25 cellular contexts compared by ENCODE assay signal in genomic region chr7:111027396-111027795, GRCh38.
DNase-seq lines count a peak whose midpoint lies in the region; ATAC-seq and TF ChIP-seq lines count a peak whose summit lies in the region.
"Had no signal": no experiment of that assay in that cellular context is flagged by ENCODE, and none has a peak within 500 bp of the region (broad histone marks: within the 10 kb centered on the region; RNA-seq: fewer than 3 reads in every experiment).

No MANE protein-coding gene starts in this region.

- CTCF ChIA-PET in activated CD4-positive, alpha-beta T cell treated with anti-CD3 and anti-CD28 coated beads, Interleukin-2, amount 10 ng/mL, durations not matched to agents 7 days and 5 days (lab: Charles Lee), result interaction anchor here (1.3 kb wide), 1 partner anchor 54 kb away, joined by 3 read pairs; no protein-coding TSS in a partner anchor
- CTCF ChIA-PET in activated CD8-positive, alpha-beta T cell treated with anti-CD3 and anti-CD28 coated beads, Interleukin-2, amount 10 ng/mL, durations not matched to agents 7 days and 5 days (lab: Charles Lee), result interaction anchor here (0.7 to 5.8 kb wide), 6 partner anchors 9 to 63 kb away, joined by 3 to 28 read pairs (median 4); partner anchors contain the start of gene LRRN3

- H3K27me3 Mint-ChIP-seq in activated CD4-positive, alpha-beta T cell treated with anti-CD3 and anti-CD28 coated beads, Interleukin-2, amount 10 ng/mL, durations not matched to agents 7 days and 5 days, result no peaks in the 10 kb centered on the region
- no peaks in the 10 kb centered on the region for H3K27me3 Mint-ChIP-seq in activated CD8-positive, alpha-beta T cell treated with anti-CD3 and anti-CD28 coated beads, Interleukin-2, amount 10 ng/mL, durations not matched to agents 7 days and 5 days (ENCODE audit: low read depth)
- H3K27me3 Mint-ChIP-seq in stimulated activated memory B cell treated with anti-CD40 and anti-IgM and Interleukin-4, amounts not matched to agents 10 μg/mL and 1 μg/mL and 100 μg/mL, for 72 hours, result no peaks in the 10 kb centered on the region

- H3K27ac ChIP-seq in KMS-11 (no peak overlapping the region), smooth muscle cell (ENCODE audit: low read depth) (no peak overlapping the region)
- H3K27ac ChIP-seq: ascending aorta, dorsolateral prefrontal cortex, foreskin keratinocyte, neutrophil, PC-9 had no signal

- H3K79me2 ChIP-seq in KMS-11 (ENCODE audit: insufficient read depth, low read depth), result no peaks in the 10 kb centered on the region
- no peaks in the 10 kb centered on the region for H3K79me2 ChIP-seq in smooth muscle cell (ENCODE audit: low read depth)

- H3K9ac ChIP-seq in KMS-11 (no peak overlapping the region), smooth muscle cell (ENCODE audit: low read depth) (no peak overlapping the region)

- H3K9me3 ChIP-seq in smooth muscle cell (replicated peaks; ENCODE audit: low read depth), result no peaks in the 10 kb centered on the region
- H3K9me3 ChIP-seq: ascending aorta, BE2C, mucosa of descending colon, neutrophil had no signal

- no peak for DNase-seq in activated CD4-positive, alpha-beta T cell treated with anti-CD3 and anti-CD28 coated beads, Interleukin-2, amount 10 ng/mL, durations not matched to agents 7 days and 5 days
- no peak for DNase-seq in activated CD4-positive, alpha-beta T cell treated with anti-CD3 and anti-CD28 coated beads for 4 hours
- DNase-seq in activated CD8-positive, alpha-beta T cell treated with anti-CD3 and anti-CD28 coated beads, Interleukin-2, amount 10 ng/mL, durations not matched to agents 7 days and 5 days, result no peak
- DNase-seq in smooth muscle cell (lab: John Stamatoyannopoulos, UW; ENCODE audit: unreplicated experiment) (no peak), NCI-H69 (lab: John Stamatoyannopoulos, UW) (no peak), superior temporal gyrus (ENCODE audit: extremely low spot score) (no peak)
- DNase-seq: activated gamma-delta T cell; BE2C; central memory CD4-positive, alpha-beta T cell; dorsolateral prefrontal cortex; foreskin keratinocyte; hippocampal formation; mucosa of descending colon; NCI-H1092; NCI-H2029; NCI-H226; NCI-H82; PC-9; SHP77 treated with DMSO at 0.1 percent for 48 hours; small intestine; stimulated activated CD4-positive, alpha-beta T cell treated with anti-CD3 and anti-CD28 coated beads, Interleukin-4, amount 100 ng/mL, for 4 hours had no signal

- peak overlapping the region; percentile 23 for H3K4me2 ChIP-seq in KMS-11
- H3K4me2 ChIP-seq in smooth muscle cell, result peak overlapping the region; percentile 2
- H3K4me2 ChIP-seq: PC-9 had no signal

- ATAC-seq in activated CD8-positive, alpha-beta T cell treated with anti-CD3 and anti-CD28 coated beads, Interleukin-2, amount 10 ng/mL, durations not matched to agents 7 days and 5 days, result peak; percentile 28
- ATAC-seq in stimulated activated memory B cell treated with anti-CD40 and anti-IgM and Interleukin-4, amounts not matched to agents 10 μg/mL and 1 μg/mL and 100 μg/mL, for 72 hours, result no peak
- ATAC-seq: foreskin keratinocyte, mucosa of descending colon had no signal

- H3K4me3 Mint-ChIP-seq in activated CD4-positive, alpha-beta T cell treated with anti-CD3 and anti-CD28 coated beads, Interleukin-2, amount 10 ng/mL, durations not matched to agents 7 days and 5 days, result peak overlapping the region; percentile 12
- H3K4me3 Mint-ChIP-seq in activated CD8-positive, alpha-beta T cell treated with anti-CD3 and anti-CD28 coated beads, Interleukin-2, amount 10 ng/mL, durations not matched to agents 7 days and 5 days, result peak overlapping the region; percentile 60
- H3K4me3 Mint-ChIP-seq in stimulated activated memory B cell treated with anti-CD40 and anti-IgM and Interleukin-4, amounts not matched to agents 10 μg/mL and 1 μg/mL and 100 μg/mL, for 72 hours, result no peak overlapping the region

- peaks cover 79% of the 10 kb centered on the region for H3K4me1 Mint-ChIP-seq in activated CD4-positive, alpha-beta T cell treated with anti-CD3 and anti-CD28 coated beads, Interleukin-2, amount 10 ng/mL, durations not matched to agents 7 days and 5 days
- H3K4me1 Mint-ChIP-seq in activated CD8-positive, alpha-beta T cell treated with anti-CD3 and anti-CD28 coated beads, Interleukin-2, amount 10 ng/mL, durations not matched to agents 7 days and 5 days (ENCODE audit: low read depth), result peaks cover 75% of the 10 kb centered on the region
- peaks cover 13% of the 10 kb centered on the region for H3K4me1 Mint-ChIP-seq in stimulated activated memory B cell treated with anti-CD40 and anti-IgM and Interleukin-4, amounts not matched to agents 10 μg/mL and 1 μg/mL and 100 μg/mL, for 72 hours

- H3K4me3 ChIP-seq in KMS-11 (IDR thresholded peaks at IDR 0.05; ENCODE audit: insufficient read depth, low read depth, low read length) (no peak overlapping the region), smooth muscle cell (no peak overlapping the region)
- H3K4me3 ChIP-seq: ascending aorta, dorsolateral prefrontal cortex, mucosa of descending colon, PC-9 had no signal

- POLR2A ChIA-PET in activated CD4-positive, alpha-beta T cell treated with anti-CD3 and anti-CD28 coated beads, Interleukin-2, amount 10 ng/mL, durations not matched to agents 7 days and 5 days (lab: Charles Lee), result no interaction called here
- POLR2A ChIA-PET in activated CD8-positive, alpha-beta T cell treated with anti-CD3 and anti-CD28 coated beads, Interleukin-2, amount 10 ng/mL, durations not matched to agents 7 days and 5 days (lab: Charles Lee), result interaction anchor here (0.8 to 7.3 kb wide), 3 partner anchors 55 to 65 kb away, joined by 3 to 69 read pairs (median 34); partner anchors contain the start of gene LRRN3

- no peak overlapping the region for H2AFZ ChIP-seq in KMS-11 (ENCODE audit: low read depth)
- H2AFZ ChIP-seq in smooth muscle cell (ENCODE audit: low read depth), result peak overlapping the region; percentile 34
- H2AFZ ChIP-seq: PC-9 had no signal

- H3F3A ChIP-seq in smooth muscle cell (ENCODE audit: low read depth), result no peaks in the 10 kb centered on the region

- peaks cover 80% of the 10 kb centered on the region for H3K4me1 ChIP-seq in KMS-11 (ENCODE audit: low read depth, poor library complexity, severe bottlenecking)
- peaks cover 11% of the 10 kb centered on the region for H3K4me1 ChIP-seq in smooth muscle cell (ENCODE audit: low read depth)

- peak overlapping the region; percentile 85 for H3K27ac Mint-ChIP-seq in activated CD4-positive, alpha-beta T cell treated with anti-CD3 and anti-CD28 coated beads, Interleukin-2, amount 10 ng/mL, durations not matched to agents 7 days and 5 days
- H3K27ac Mint-ChIP-seq in activated CD8-positive, alpha-beta T cell treated with anti-CD3 and anti-CD28 coated beads, Interleukin-2, amount 10 ng/mL, durations not matched to agents 7 days and 5 days, result peak overlapping the region; percentile 83
- no peak overlapping the region for H3K27ac Mint-ChIP-seq in stimulated activated memory B cell treated with anti-CD40 and anti-IgM and Interleukin-4, amounts not matched to agents 10 μg/mL and 1 μg/mL and 100 μg/mL, for 72 hours

- no peaks in the 10 kb centered on the region for H3K36me3 ChIP-seq in KMS-11 (ENCODE audit: insufficient read depth)
- no peaks in the 10 kb centered on the region for H3K36me3 ChIP-seq in smooth muscle cell (ENCODE audit: low read depth)
- H3K36me3 ChIP-seq: ascending aorta, BE2C, neutrophil had no signal

- TF ChIP-seq CTCF in KMS-11 (conservative IDR thresholded peaks at IDR 0.05; ENCODE audit: low read depth, low read length), result no peak
- no peak for TF ChIP-seq CTCF in smooth muscle cell (IDR thresholded peaks at IDR 0.05; ENCODE audit: borderline replicate concordance, insufficient read depth, poor library complexity, severe bottlenecking)

- H3K36me3 Mint-ChIP-seq in activated CD4-positive, alpha-beta T cell treated with anti-CD3 and anti-CD28 coated beads, Interleukin-2, amount 10 ng/mL, durations not matched to agents 7 days and 5 days (ENCODE audit: low read depth), result peaks cover 47% of the 10 kb centered on the region
- peaks cover 38% of the 10 kb centered on the region for H3K36me3 Mint-ChIP-seq in activated CD8-positive, alpha-beta T cell treated with anti-CD3 and anti-CD28 coated beads, Interleukin-2, amount 10 ng/mL, durations not matched to agents 7 days and 5 days (ENCODE audit: low read depth)
- H3K36me3 Mint-ChIP-seq in stimulated activated memory B cell treated with anti-CD40 and anti-IgM and Interleukin-4, amounts not matched to agents 10 μg/mL and 1 μg/mL and 100 μg/mL, for 72 hours, result no peaks in the 10 kb centered on the region

- peaks cover 16% of the 10 kb centered on the region for H3K9me3 Mint-ChIP-seq in activated CD4-positive, alpha-beta T cell treated with anti-CD3 and anti-CD28 coated beads, Interleukin-2, amount 10 ng/mL, durations not matched to agents 7 days and 5 days
- H3K9me3 Mint-ChIP-seq in activated CD8-positive, alpha-beta T cell treated with anti-CD3 and anti-CD28 coated beads, Interleukin-2, amount 10 ng/mL, durations not matched to agents 7 days and 5 days (ENCODE audit: insufficient read depth), result no peaks in the 10 kb centered on the region
- no peaks in the 10 kb centered on the region for H3K9me3 Mint-ChIP-seq in stimulated activated memory B cell treated with anti-CD40 and anti-IgM and Interleukin-4, amounts not matched to agents 10 μg/mL and 1 μg/mL and 100 μg/mL, for 72 hours

- H3K27me3 ChIP-seq in KMS-11 (ENCODE audit: insufficient read depth, low read depth) (no peaks in the 10 kb centered on the region), smooth muscle cell (ENCODE audit: low read depth) (no peaks in the 10 kb centered on the region)
- H3K27me3 ChIP-seq: ascending aorta, BE2C, dorsolateral prefrontal cortex, foreskin keratinocyte, neutrophil had no signal

- WGBS in smooth muscle cell (ENCODE audit: low lambda C conversion rate), result 72% methylated on average over 4 of the region's 4 CpGs

- H4K20me1 ChIP-seq in KMS-11 (ENCODE audit: insufficient read depth), result no peaks in the 10 kb centered on the region
- H4K20me1 ChIP-seq in smooth muscle cell (ENCODE audit: low read depth), result no peaks in the 10 kb centered on the region
